In genomic region chr9:135736265-135736978, GRCh38 we compare ENCODE assay signal across 2 cellular contexts.
TF ChIP-seq lines count a peak whose summit lies in the region.

No MANE protein-coding gene starts in this region.

TF ChIP-seq in A549, 52 proteins besides CTCF, POLR2A, EP300 and RAD21:
- TF ChIP-seq ELK1 (IDR thresholded peaks at IDR 0.05; ENCODE audit: low read depth, low read length) (no peak), HOXB13 (CRISPR knock-in tag; IDR thresholded peaks at IDR 0.05; ENCODE audit: low read depth) (no peak)

TF ChIP-seq in WTC11, 78 proteins besides CTCF, POLR2A, EP300 and RAD21 (continued from another document):
- TF ChIP-seq, protein P1, sequence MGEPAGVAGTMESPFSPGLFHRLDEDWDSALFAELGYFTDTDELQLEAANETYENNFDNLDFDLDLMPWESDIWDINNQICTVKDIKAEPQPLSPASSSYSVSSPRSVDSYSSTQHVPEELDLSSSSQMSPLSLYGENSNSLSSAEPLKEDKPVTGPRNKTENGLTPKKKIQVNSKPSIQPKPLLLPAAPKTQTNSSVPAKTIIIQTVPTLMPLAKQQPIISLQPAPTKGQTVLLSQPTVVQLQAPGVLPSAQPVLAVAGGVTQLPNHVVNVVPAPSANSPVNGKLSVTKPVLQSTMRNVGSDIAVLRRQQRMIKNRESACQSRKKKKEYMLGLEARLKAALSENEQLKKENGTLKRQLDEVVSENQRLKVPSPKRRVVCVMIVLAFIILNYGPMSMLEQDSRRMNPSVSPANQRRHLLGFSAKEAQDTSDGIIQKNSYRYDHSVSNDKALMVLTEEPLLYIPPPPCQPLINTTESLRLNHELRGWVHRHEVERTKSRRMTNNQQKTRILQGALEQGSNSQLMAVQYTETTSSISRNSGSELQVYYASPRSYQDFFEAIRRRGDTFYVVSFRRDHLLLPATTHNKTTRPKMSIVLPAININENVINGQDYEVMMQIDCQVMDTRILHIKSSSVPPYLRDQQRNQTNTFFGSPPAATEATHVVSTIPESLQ (CRISPR knock-in tag; IDR thresholded peaks at IDR 0.05) = no peak
- TF ChIP-seq ZBTB21 (CRISPR knock-in tag; IDR thresholded peaks at IDR 0.05; ENCODE audit: borderline replicate concordance) (no peak), GABPB1 (CRISPR knock-in tag; IDR thresholded peaks at IDR 0.05) (no peak)
